1 cellular context compared by ENCODE assay signal in genomic region chr20:44911264-44911921, GRCh38.
TF ChIP-seq lines count a peak whose summit lies in the region.

No MANE protein-coding gene starts in this region.

TF ChIP-seq in HepG2, 621 proteins besides CTCF, POLR2A, EP300 and RAD21 (continued from another document and continues in another):
- TF ChIP-seq ZNF687 (CRISPR knock-in tag; IDR thresholded peaks at IDR 0.05) (peak; percentile 65), ZNF446 (CRISPR knock-in tag; IDR thresholded peaks at IDR 0.05) (no peak), ETV5 (CRISPR knock-in tag; IDR thresholded peaks at IDR 0.05; ENCODE audit: borderline replicate concordance) (peak; percentile 47; the same call in 1 of the 2 replicates), ZBTB7A (CRISPR knock-in tag; IDR thresholded peaks at IDR 0.05) (no peak), THYN1 (CRISPR knock-in tag; IDR thresholded peaks at IDR 0.05; ENCODE audit: borderline replicate concordance, low read depth) (no peak), NFE2L1 (CRISPR knock-in tag; IDR thresholded peaks at IDR 0.05; ENCODE audit: borderline replicate concordance) (no peak), ZNF512 (CRISPR knock-in tag; IDR thresholded peaks at IDR 0.05) (no peak), ASH2L (IDR thresholded peaks at IDR 0.05; ENCODE audit: insufficient read length, low read depth, low read length) (peak; percentile 65), ATF3 (CRISPR knock-in tag; IDR thresholded peaks at IDR 0.05) (no peak; the same call in 1 of the 2 replicates), HES4 (CRISPR knock-in tag; IDR thresholded peaks at IDR 0.05; ENCODE audit: borderline replicate concordance) (no peak), NFE2 (CRISPR knock-in tag; IDR thresholded peaks at IDR 0.05) (no peak), ZFY (CRISPR knock-in tag; IDR thresholded peaks at IDR 0.05) (peak; percentile 58; the same call in 1 of the 2 replicates), HOXA9 (CRISPR knock-in tag; IDR thresholded peaks at IDR 0.05; ENCODE audit: borderline replicate concordance) (no peak), ZNF598 (CRISPR knock-in tag; IDR thresholded peaks at IDR 0.05; ENCODE audit: borderline replicate concordance) (0 out of 2 replicates have a peak, but pooled peaks have one; percentile 51), ZNF777 (CRISPR knock-in tag; IDR thresholded peaks at IDR 0.05) (0 out of 2 replicates have a peak, but pooled peaks have one; percentile 28), ELF4 (CRISPR knock-in tag; IDR thresholded peaks at IDR 0.05; ENCODE audit: borderline replicate concordance) (no peak; the same call in 1 of the 2 replicates), SP4 (CRISPR knock-in tag; IDR thresholded peaks at IDR 0.05) (peak; percentile 76; the same call in 1 of the 2 replicates), NR2F6 (IDR thresholded peaks at IDR 0.05) (peak; percentile 53), NR2F6 (CRISPR knock-in tag; IDR thresholded peaks at IDR 0.05) (peak; percentile 87), JDP2 (CRISPR knock-in tag; IDR thresholded peaks at IDR 0.05; ENCODE audit: borderline replicate concordance) (no peak), HOXA7 (CRISPR knock-in tag; IDR thresholded peaks at IDR 0.05) (no peak), AGO2 (optimal IDR thresholded peaks at IDR 0.05; ENCODE audit: low read depth, low read length) (peak; percentile 9), ESRRA (CRISPR knock-in tag; IDR thresholded peaks at IDR 0.05; ENCODE audit: low read depth) (no peak), RFX1 (IDR thresholded peaks at IDR 0.05) (no peak), ZNF329 (CRISPR knock-in tag; IDR thresholded peaks at IDR 0.05; ENCODE audit: low read depth) (no peak), KMT2A (CRISPR knock-in tag; IDR thresholded peaks at IDR 0.05) (peak; percentile 57; the same call in 1 of the 2 replicates), TFDP1 (CRISPR knock-in tag; IDR thresholded peaks at IDR 0.05; ENCODE audit: borderline replicate concordance) (no peak), TCF7 (IDR thresholded peaks at IDR 0.05; ENCODE audit: low read depth) (no peak), SALL2 (CRISPR knock-in tag; IDR thresholded peaks at IDR 0.05) (peak; percentile 91), ZNF180 (CRISPR knock-in tag; IDR thresholded peaks at IDR 0.05; ENCODE audit: borderline replicate concordance, low read depth) (no peak), MNT (IDR thresholded peaks at IDR 0.05) (no peak), ZKSCAN8 (CRISPR knock-in tag; IDR thresholded peaks at IDR 0.05; ENCODE audit: borderline replicate concordance) (peak; percentile 46; the same call in 1 of the 2 replicates), ZNF674 (CRISPR knock-in tag; IDR thresholded peaks at IDR 0.05; ENCODE audit: low read depth) (no peak), NR2C2 (CRISPR knock-in tag; IDR thresholded peaks at IDR 0.05; ENCODE audit: borderline replicate concordance) (peak; percentile 21; the same call in 1 of the 2 replicates), SCMH1 (CRISPR knock-in tag; IDR thresholded peaks at IDR 0.05; ENCODE audit: borderline replicate concordance) (no peak), CREBL2 (CRISPR knock-in tag; IDR thresholded peaks at IDR 0.05; ENCODE audit: borderline replicate concordance) (0 out of 2 replicates have a peak, but pooled peaks have one; percentile 13), MAFK (conservative IDR thresholded peaks at IDR 0.05 in 1 of 2, IDR thresholded peaks at IDR 0.05 in 1 of 2; ENCODE audit: low read length in 2 of 2) (no peak), ZNF34 (CRISPR knock-in tag; IDR thresholded peaks at IDR 0.05; ENCODE audit: borderline replicate concordance) (no peak), ZNF333 (CRISPR knock-in tag; IDR thresholded peaks at IDR 0.05; ENCODE audit: borderline replicate concordance) (no peak), ZNF136 (CRISPR knock-in tag; IDR thresholded peaks at IDR 0.05; ENCODE audit: low read depth) (peak; percentile 62; the same call in 1 of the 2 replicates), ZNF772 (CRISPR knock-in tag; IDR thresholded peaks at IDR 0.05) (no peak; the same call in 1 of the 2 replicates), THAP9 (CRISPR knock-in tag; IDR thresholded peaks at IDR 0.05; ENCODE audit: borderline replicate concordance) (peak; percentile 56; the same call in 1 of the 2 replicates), ZBTB46 (CRISPR knock-in tag; IDR thresholded peaks at IDR 0.05; ENCODE audit: borderline replicate concordance) (peak; percentile 76; the same call in 1 of the 2 replicates), SAFB2 (CRISPR knock-in tag; IDR thresholded peaks at IDR 0.05; ENCODE audit: borderline replicate concordance, low read depth) (peak; percentile 93; the same call in 1 of the 2 replicates), GATA4 (IDR thresholded peaks at IDR 0.05; ENCODE audit: borderline replicate concordance, low read depth) (0 out of 2 replicates have a peak, but pooled peaks have one; percentile 19), FUBP1 (CRISPR knock-in tag; IDR thresholded peaks at IDR 0.05; ENCODE audit: borderline replicate concordance) (peak; percentile 57; the same call in 1 of the 2 replicates), KDM5B (CRISPR knock-in tag; IDR thresholded peaks at IDR 0.05; ENCODE audit: borderline replicate concordance) (no peak; the same call in 1 of the 2 replicates), IKZF4 (CRISPR knock-in tag; IDR thresholded peaks at IDR 0.05; ENCODE audit: borderline replicate concordance, low read depth, not compliant biosample characterization) (peak; percentile 54), TARDBP (CRISPR knock-in tag; IDR thresholded peaks at IDR 0.05) (peak; percentile 74), KDM3A (CRISPR knock-in tag; IDR thresholded peaks at IDR 0.05; ENCODE audit: low read depth) (no peak), ATF7 (IDR thresholded peaks at IDR 0.05) (no peak), ATF7 (CRISPR knock-in tag; IDR thresholded peaks at IDR 0.05) (no peak; the same call in 1 of the 2 replicates), CEBPB (IDR thresholded peaks at IDR 0.05; ENCODE audit: borderline replicate concordance, low read depth, low read length) (peak; percentile 54), CBX2 (IDR thresholded peaks at IDR 0.05; ENCODE audit: low read depth, low read length) (no peak), CBX2 (CRISPR knock-in tag; IDR thresholded peaks at IDR 0.05; ENCODE audit: low read depth) (peak; percentile 19; the same call in 1 of the 2 replicates)
